In genomic region chr16:57757326-57757786, GRCh38 we compare ENCODE assay signal across 8 cellular contexts. TPM values are rescaled to one million over a fixed set of nuclear protein-coding genes. Genes with fewer than 3 reads are reported as not detected.
DNase-seq lines count a peak whose midpoint lies in the region; ATAC-seq and TF ChIP-seq lines count a peak whose summit lies in the region.

No MANE protein-coding gene starts in this region.

- intact Hi-C loops in Right ventricle myocardium superior (cut with DNase I), result loop anchor here (2.0 to 10.0 kb wide), 2 partner anchors 105 to 247 kb away; partner anchors contain the start of genes USB1 and ZNF319

- H3K4me2 ChIP-seq in DOHH2 (ENCODE audit: low read length), result no peak overlapping the region

- TF ChIP-seq CTCF in DOHH2 (IDR thresholded peaks at IDR 0.05; ENCODE audit: low read depth, low read length, poor library complexity, severe bottlenecking), result peak; percentile 94

- no peaks in the 10 kb centered on the region for H3K9me3 ChIP-seq in DOHH2 (ENCODE audit: control insufficient read depth, insufficient read depth, low read length)

- H3F3A ChIP-seq in DOHH2 (ENCODE audit: control insufficient read depth, insufficient read depth), result no peaks in the 10 kb centered on the region

- no peaks in the 10 kb centered on the region for H3K9me2 ChIP-seq in DOHH2 (replicated peaks; ENCODE audit: control insufficient read depth, low read length)

- H4K20me1 ChIP-seq in DOHH2 (ENCODE audit: control insufficient read depth, insufficient read depth, low read depth, low read length), result no peaks in the 10 kb centered on the region

- no peak overlapping the region for H3K27ac ChIP-seq in DOHH2 (ENCODE audit: low read depth, low read length)

- H3K36me3 ChIP-seq in DOHH2 (ENCODE audit: control insufficient read depth, low read length), result peaks cover 9% of the 10 kb centered on the region; the same call in 1 of the 2 replicates

- peak; percentile 98 for DNase-seq in HPDE6-E6E7 (ENCODE audit: extremely low spot score)
- DNase-seq in SKM-1 treated with dmso at 0.1 percent for 144 hours (lab: John Stamatoyannopoulos, UW; ENCODE audit: unreplicated experiment), result peak; percentile 70
- DNase-seq in activated naive CD4-positive, alpha-beta T cell treated with anti-CD3 and anti-CD28 coated beads, Interleukin-2, amount 50 U/mL, for 16 hours, result peak; percentile 84
- DNase-seq in Right ventricle myocardium superior, result peak; percentile 94
- DNase-seq in putamen (ENCODE audit: low spot score), result peak; percentile 66

- H3K4me3 ChIP-seq in DOHH2 (ENCODE audit: low read length), result no peak overlapping the region

- H3K27me3 ChIP-seq in DOHH2 (ENCODE audit: control insufficient read depth, low read length), result no peaks in the 10 kb centered on the region

- no peaks in the 10 kb centered on the region for H3K79me2 ChIP-seq in DOHH2 (ENCODE audit: control insufficient read depth, low read length)

- H3K4me1 ChIP-seq in DOHH2 (ENCODE audit: control insufficient read depth, low read length), result no peaks in the 10 kb centered on the region

- ATAC-seq in GM19468 (IDR thresholded peaks at IDR 0.05; ENCODE audit: extremely low read depth, unreplicated experiment), result peak; percentile 69
- peak; percentile 94 for ATAC-seq in Right ventricle myocardium superior (ENCODE audit: poor library complexity)
- no peak for ATAC-seq in HG03520 (IDR thresholded peaks at IDR 0.05; ENCODE audit: unreplicated experiment)

RNA-seq across cellular contexts. Expression of gene KATNB1, which starts 21.8 kb away (rescaled TPM):
- 9.4 TPM for total RNA-seq in Right ventricle myocardium superior

RNA-seq across cellular contexts. Expression of gene KIFC3, which starts 44.9 kb away (rescaled TPM):
- 61.6 TPM for total RNA-seq in Right ventricle myocardium superior
